ENCODE assay signal across 20 cellular contexts in genomic region chr3:71217640-71218222, GRCh38.
DNase-seq lines count a peak whose midpoint lies in the region; ATAC-seq, FAIRE-seq and TF ChIP-seq lines count a peak whose summit lies in the region.
"Had no signal": no experiment of that assay in that cellular context is flagged by ENCODE, and none has a peak within 500 bp of the region (broad histone marks: within the 10 kb centered on the region; RNA-seq: fewer than 3 reads in every experiment).

No MANE protein-coding gene starts in this region.

- no peaks in the 10 kb centered on the region for H3K9me3 ChIP-seq in Caco-2
- H3K9me3 ChIP-seq in small intestine (ENCODE audit: control insufficient read depth, low read depth), result no peaks in the 10 kb centered on the region

- no TSS peak for BruUV-seq in Caco-2 (replicated peaks; lab: Mats Ljungman, UMichigan)

- H3K4me1 Mint-ChIP-seq in Caco-2 (ENCODE audit: low read depth, unreplicated experiment), result peaks cover 6% of the 10 kb centered on the region
- H3K4me1 Mint-ChIP-seq in central memory CD8-positive, alpha-beta T cell, result peaks cover 34% of the 10 kb centered on the region

- WGBS in small intestine, 3 donors, result 90 to 94% (median 94%) methylated on average over 8 of the region's 8 CpGs

- ATAC-seq in central memory CD8-positive, alpha-beta T cell (replicated peaks; ENCODE audit: extremely low read depth, poor library complexity, severe bottlenecking), result no peak
- ATAC-seq in HG02870 (IDR thresholded peaks at IDR 0.05; ENCODE audit: unreplicated experiment), result no peak
- ATAC-seq: effector memory CD8-positive, alpha-beta T cell; left ventricle myocardium superior had no signal

- intact Hi-C loops in Caco-2 (cut with micrococcal nuclease; ENCODE audit: unreplicated experiment), result no loop called here

- CTCF ChIA-PET in Caco-2 (lab: Charles Lee), result no interaction called here

- H3K27me3 ChIP-seq in Caco-2 (replicated peaks; ENCODE audit: control insufficient read depth, insufficient read depth, low read length), result no peaks in the 10 kb centered on the region
- H3K27me3 ChIP-seq in small intestine (ENCODE audit: control insufficient read depth in 2 of 2, insufficient read depth in 2 of 2, low read length in 2 of 2), result no peaks in the 10 kb centered on the region

- H3K4me1 ChIP-seq in Caco-2, result no peaks in the 10 kb centered on the region
- no peaks in the 10 kb centered on the region for H3K4me1 ChIP-seq in small intestine (ENCODE audit: control insufficient read depth in 2 of 2, insufficient read depth in 1 of 2, low read depth in 1 of 2, low read length in 1 of 2)

- TF ChIP-seq POLR2A in erythroblast (IDR thresholded peaks at IDR 0.05; ENCODE audit: low read length), result no peak

- peaks cover 5% of the 10 kb centered on the region for H3K9me3 Mint-ChIP-seq in Caco-2 (ENCODE audit: unreplicated experiment)
- no peaks in the 10 kb centered on the region for H3K9me3 Mint-ChIP-seq in central memory CD8-positive, alpha-beta T cell

- no peaks in the 10 kb centered on the region; the same call in 1 of the 2 replicates for H3K36me3 ChIP-seq in Caco-2 (ENCODE audit: control insufficient read depth, insufficient read depth, low read length)
- peaks cover 0 to 1% of the 10 kb centered on the region in 2 donors for H3K36me3 ChIP-seq in small intestine (ENCODE audit: control insufficient read depth in 2 of 2, insufficient read depth in 2 of 2, low read length in 2 of 2)

- H3K27ac Mint-ChIP-seq in Caco-2 (ENCODE audit: unreplicated experiment), result peak overlapping the region; percentile 18
- H3K27ac Mint-ChIP-seq in central memory CD8-positive, alpha-beta T cell (ENCODE audit: low read depth), result peak overlapping the region; percentile 52

- H3K27ac ChIP-seq in 22Rv1 (peak overlapping the region; percentile 1; the same call in 1 of the 2 replicates), small intestine (ENCODE audit: low read depth in 1 of 2, low read length in 1 of 2) (no peak overlapping the region)

- no peak overlapping the region for H3K4me3 ChIP-seq in Caco-2 (ENCODE audit: low read depth, low read length)
- H3K4me3 ChIP-seq in small intestine (ENCODE audit: low read depth in 1 of 2, low read length in 2 of 2), result no peak overlapping the region

- H3K27me3 Mint-ChIP-seq in Caco-2 (ENCODE audit: insufficient read depth, unreplicated experiment), result no peaks in the 10 kb centered on the region
- no peaks in the 10 kb centered on the region for H3K27me3 Mint-ChIP-seq in central memory CD8-positive, alpha-beta T cell
- H3K27me3 Mint-ChIP-seq: effector memory CD8-positive, alpha-beta T cell had no signal

- H3K4me3 Mint-ChIP-seq in Caco-2 (ENCODE audit: unreplicated experiment), result no peak overlapping the region
- H3K4me3 Mint-ChIP-seq in central memory CD8-positive, alpha-beta T cell, result no peak overlapping the region
- H3K4me3 Mint-ChIP-seq: effector memory CD8-positive, alpha-beta T cell had no signal

- DNase-seq in Caco-2, result no peak
- DNase-seq in NCI-H2196 treated with DMSO at 0.1 percent for 48 hours (lab: John Stamatoyannopoulos, UW; ENCODE audit: unreplicated experiment), result peak; percentile 32
- DNase-seq in central memory CD8-positive, alpha-beta T cell (ENCODE audit: low spot score in 2 of 2), result no peak
- DNase-seq in stimulated activated CD4-positive, alpha-beta T cell treated with anti-CD3 and anti-CD28 coated beads, Interleukin-15, amount 100 ng/mL, for 24 hours, result no peak
- DNase-seq in erythroblast (lab: John Stamatoyannopoulos, UW), result no peak
- no peak for DNase-seq in small intestine
- DNase-seq: activated CD4-positive, CD25-positive, alpha-beta regulatory T cell; activated CD8-positive, alpha-beta memory T cell treated with anti-CD3 and anti-CD28 coated beads, Interleukin-2, amount 50 U/mL, for 4 hours; AML-193; caudate nucleus; DMS 273 treated with DMSO at 0.1 percent for 48 hours; effector memory CD8-positive, alpha-beta T cell; KBM-7; left ventricle myocardium superior; NCI-H1105 treated with DMSO at 0.1 percent for 48 hours; NCI-H82; RPMI8226 had no signal

- no peak for FAIRE-seq in small intestine (lab: Jason Lieb, UNC)
- FAIRE-seq: GM18507 had no signal

- POLR2A ChIA-PET in Caco-2 (lab: Charles Lee), result no interaction called here

- peaks cover 4% of the 10 kb centered on the region for H3K36me3 Mint-ChIP-seq in Caco-2 (ENCODE audit: insufficient read depth, unreplicated experiment)
- peaks cover 7% of the 10 kb centered on the region for H3K36me3 Mint-ChIP-seq in central memory CD8-positive, alpha-beta T cell (ENCODE audit: insufficient read depth)

- TF ChIP-seq CTCF in 22Rv1 (IDR thresholded peaks at IDR 0.05) (no peak), Caco-2 (IDR thresholded peaks at IDR 0.05; ENCODE audit: insufficient read depth in 1 of 2, low read depth in 1 of 2, low read length in 1 of 2, severe bottlenecking in 1 of 2, unreplicated experiment in 1 of 2) (no peak)
